In genomic region chr16:77679901-77680300, GRCh38 we compare ENCODE assay signal across 1 cellular context.
TF ChIP-seq lines count a peak whose summit lies in the region.

No MANE protein-coding gene starts in this region.

TF ChIP-seq in H1, 55 proteins besides CTCF, POLR2A, EP300 and RAD21:
- no peak for TF ChIP-seq CBX5 (IDR thresholded peaks at IDR 0.05; ENCODE audit: low read depth, low read length)
- TF ChIP-seq TAF1 (IDR thresholded peaks at IDR 0.05; ENCODE audit: low read depth, low read length): no peak
- TF ChIP-seq TBP (IDR thresholded peaks at IDR 0.05; ENCODE audit: low read depth, low read length): no peak
- TF ChIP-seq BRCA1 (IDR thresholded peaks at IDR 0.05; ENCODE audit: low read depth, low read length): no peak
- no peak for TF ChIP-seq ZNF274 (IDR thresholded peaks at IDR 0.05; ENCODE audit: borderline replicate concordance, extremely low read depth, low read length)
- TF ChIP-seq ASH2L (IDR thresholded peaks at IDR 0.05; ENCODE audit: low read length): no peak
- TF ChIP-seq CHD2 (IDR thresholded peaks at IDR 0.05; ENCODE audit: low read length): no peak
- no peak for TF ChIP-seq NRF1 (IDR thresholded peaks at IDR 0.05; ENCODE audit: low read depth, low read length)
